In genomic region chr2:27428978-27429541, GRCh38 we compare ENCODE assay signal across 8 cellular contexts. TPM values are rescaled to one million over a fixed set of nuclear protein-coding genes. Genes with fewer than 3 reads are reported as not detected.
DNase-seq lines count a peak whose midpoint lies in the region; ATAC-seq, FAIRE-seq and TF ChIP-seq lines count a peak whose summit lies in the region.

No MANE protein-coding gene starts in this region.

- H3K27me3 Mint-ChIP-seq in activated naive CD4-positive, alpha-beta T cell treated with anti-CD3 and anti-CD28 coated beads, Interleukin-2, amount 10 ng/mL, durations not matched to agents 7 days and 5 days: peaks cover 5% of the 10 kb centered on the region

- peak overlapping the region; percentile 92 for H3K27ac Mint-ChIP-seq in activated naive CD4-positive, alpha-beta T cell treated with anti-CD3 and anti-CD28 coated beads, Interleukin-2, amount 10 ng/mL, durations not matched to agents 7 days and 5 days

- peak overlapping the region; percentile 95 to 100 for H3K4me3 ChIP-seq in testis

- H3K27me3 ChIP-seq in testis: no peaks in the 10 kb centered on the region

- H3K4me1 Mint-ChIP-seq in activated naive CD4-positive, alpha-beta T cell treated with anti-CD3 and anti-CD28 coated beads, Interleukin-2, amount 10 ng/mL, durations not matched to agents 7 days and 5 days: peaks cover 36% of the 10 kb centered on the region

- H3K27ac ChIP-seq in testis: peak overlapping the region; percentile 94 to 98

- H3K4me1 ChIP-seq in testis: peaks cover 13% of the 10 kb centered on the region

- CTCF ChIA-PET in activated naive CD4-positive, alpha-beta T cell treated with anti-CD3 and anti-CD28 coated beads, Interleukin-2, amount 10 ng/mL, durations not matched to agents 7 days and 5 days (lab: Charles Lee): interaction anchor here (1.7 to 2.5 kb wide), 4 partner anchors 20 to 253 kb away, joined by 4 to 12 read pairs (median 5); partner anchors contain the start of genes PPM1G and ZNF513

- H3K36me3 Mint-ChIP-seq in activated naive CD4-positive, alpha-beta T cell treated with anti-CD3 and anti-CD28 coated beads, Interleukin-2, amount 10 ng/mL, durations not matched to agents 7 days and 5 days: peaks cover 21% of the 10 kb centered on the region

- no peaks in the 10 kb centered on the region for H3K9me3 ChIP-seq in testis

- no peak for TF ChIP-seq POLR2A in testis (IDR thresholded peaks at IDR 0.05)

- peak; percentile 40 for DNase-seq in DMS79 (lab: John Stamatoyannopoulos, UW)
- DNase-seq in HTR-8/SVneo (ENCODE audit: insufficient read length, low spot score): peak; percentile 91
- DNase-seq in SHP77 (lab: John Stamatoyannopoulos, UW): peak; percentile 53 to 79
- DNase-seq in activated naive CD4-positive, alpha-beta T cell treated with anti-CD3 and anti-CD28 coated beads, Interleukin-2, amount 10 ng/mL, durations not matched to agents 7 days and 5 days: peak; percentile 83
- peak; percentile 86 for DNase-seq in germinal center (ENCODE audit: low spot score)
- DNase-seq in occipital lobe (lab: John Stamatoyannopoulos, UW): peak; percentile 65
- DNase-seq in testis: peak; percentile 84

- peak; percentile 58 for ATAC-seq in GM21390 (IDR thresholded peaks at IDR 0.05; ENCODE audit: unreplicated experiment)

- FAIRE-seq in HTR-8/SVneo (lab: Jason Lieb, UNC): peak; percentile 72

- H3K36me3 ChIP-seq in testis (ENCODE audit: low read depth, missing control alignments): no peaks in the 10 kb centered on the region

- H3K9me3 Mint-ChIP-seq in activated naive CD4-positive, alpha-beta T cell treated with anti-CD3 and anti-CD28 coated beads, Interleukin-2, amount 10 ng/mL, durations not matched to agents 7 days and 5 days: no peaks in the 10 kb centered on the region

- TF ChIP-seq CTCF in testis (IDR thresholded peaks at IDR 0.05): no peak

- H3K4me3 Mint-ChIP-seq in activated naive CD4-positive, alpha-beta T cell treated with anti-CD3 and anti-CD28 coated beads, Interleukin-2, amount 10 ng/mL, durations not matched to agents 7 days and 5 days: peak overlapping the region; percentile 98

- 0% methylated on average over 10 to 38 of the region's 51 CpGs for WGBS in testis, 2 donors

- intact Hi-C loops in testis (cut with DNase I; ENCODE audit: low total_unique reads): no loop called here

RNA-seq across cellular contexts. Expression of gene NRBP1, which starts 0.6 kb away (rescaled TPM):
- total RNA-seq in occipital lobe (58.8 TPM), testis (100 to 1,000 TPM; 112 to 139 TPM)
- polyA plus RNA-seq in testis (ENCODE audit: insufficient read depth, low read depth, low replicate concordance): 191 TPM

RNA-seq across cellular contexts. Expression of gene KRTCAP3, which starts 13.1 kb away (rescaled TPM):
- total RNA-seq in occipital lobe (not detected), testis (1 to 10 TPM; 4.3 to 6.8 TPM)
- polyA plus RNA-seq in testis (ENCODE audit: insufficient read depth, low read depth, low replicate concordance): 5.1 TPM

RNA-seq across cellular contexts. Expression of gene PPM1G, which starts 19.7 kb away (rescaled TPM):
- 58.0 TPM for total RNA-seq in occipital lobe
- 100 to 1,000 TPM; 163 to 245 TPM for total RNA-seq in testis
- 569 TPM for polyA plus RNA-seq in testis (ENCODE audit: insufficient read depth, low read depth, low replicate concordance)

RNA-seq across cellular contexts. Expression of gene ZNF513, which starts 48.5 kb away (rescaled TPM):
- total RNA-seq in occipital lobe: 12.0 TPM
- total RNA-seq in testis: 10 to 100 TPM; 26.7 to 39.4 TPM
- 39.8 TPM for polyA plus RNA-seq in testis (ENCODE audit: insufficient read depth, low read depth, low replicate concordance)

RNA-seq across cellular contexts. Expression of gene SNX17, which starts 58.6 kb away (rescaled TPM):
- total RNA-seq in occipital lobe (51.5 TPM), testis (100 to 1,000 TPM in 1 of 2 donors, 10 to 100 TPM in 1; 79.3 to 104 TPM)
- polyA plus RNA-seq in testis (ENCODE audit: insufficient read depth, low read depth, low replicate concordance): 96.5 TPM

Comparison
In these comparisons a context has a peak if more than half of its experiments do, and no peak if none do; other contexts are left out.
1. Peak in every context shown above with its lines: DNase-seq, ATAC-seq, H3K4me3 ChIP-seq and H3K27ac ChIP-seq.
2. DNase-seq: peak in every context shown above with its lines; median percentile 91 in HTR-8/SVneo; 86 in germinal center; 84 in testis; 83 in activated naive CD4-positive, alpha-beta T cell treated with anti-CD3 and anti-CD28 coated beads, Interleukin-2, amount 10 ng/mL, durations not matched to agents 7 days and 5 days; 66 in SHP77; 65 in occipital lobe; 40 in DMS79.